In the genomic region with DNA sequence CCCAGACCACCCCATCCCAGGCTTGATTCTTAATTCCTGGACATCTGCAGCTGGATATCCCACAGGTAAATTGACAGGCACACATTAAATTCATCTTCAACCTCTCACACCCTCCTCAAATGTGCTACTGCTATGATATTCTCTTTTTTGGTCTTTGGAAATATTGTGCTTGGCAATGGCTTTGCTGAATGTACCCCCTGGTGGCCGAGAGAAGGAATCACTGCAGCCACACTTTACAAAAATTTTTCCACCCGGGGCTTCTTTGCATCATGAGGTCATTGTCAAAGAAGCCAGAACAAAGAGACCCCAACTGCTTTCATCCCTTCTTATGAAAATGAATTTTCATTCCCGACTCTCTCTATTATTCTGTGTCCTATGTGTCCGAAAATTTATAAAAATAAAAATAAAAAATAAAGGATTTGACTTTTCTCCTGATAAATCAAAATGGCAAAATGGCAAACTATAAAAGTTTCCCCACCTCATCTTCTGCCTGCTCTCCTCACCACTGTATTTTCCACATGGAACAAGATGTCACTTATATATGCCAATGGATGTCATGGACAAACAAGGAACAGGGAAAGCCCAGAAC, we compare ENCODE assay signal across 7 cellular contexts. TPM values are rescaled to one million over a fixed set of nuclear protein-coding genes. Genes with fewer than 3 reads are reported as not detected.
A peak's percentile ranks its signal among the peaks of the same experiment; 100 is the strongest.
DNase-seq lines count a peak whose midpoint lies in the region; ATAC-seq and TF ChIP-seq lines count a peak whose summit lies in the region.

No MANE protein-coding gene starts in this region.

- no peak overlapping the region for H3K4me3 ChIP-seq in choroid plexus epithelial cell (ENCODE audit: low read depth, low read length)

- DNase-seq in GM03348 (ENCODE audit: low spot score) (peak; percentile 67), NCI-H2227 treated with DMSO at 0.1 percent for 48 hours (lab: John Stamatoyannopoulos, UW) (peak; percentile 38), choroid plexus epithelial cell (ENCODE audit: low read depth) (peak; percentile 63), myocyte (ENCODE audit: low read depth) (peak; percentile 32)
- DNase-seq in stimulated activated naive CD8-positive, alpha-beta T cell treated with anti-CD3 and anti-CD28 coated beads, Interleukin-15, Interleukin-2, amounts not matched to agents 100 U/mL and 50 U/mL, for 24 hours = no peak

- TF ChIP-seq CTCF in choroid plexus epithelial cell (conservative IDR thresholded peaks at IDR 0.05; ENCODE audit: low read depth, low read length) = peak; percentile 92

- peak; percentile 56 for ATAC-seq in GM21786 (IDR thresholded peaks at IDR 0.05; ENCODE audit: unreplicated experiment)
- no peak for ATAC-seq in GM18870 (IDR thresholded peaks at IDR 0.05; ENCODE audit: unreplicated experiment)
- no peak for ATAC-seq in stimulated activated naive CD8-positive, alpha-beta T cell treated with anti-CD3 and anti-CD28 coated beads, Interleukin-15, Interleukin-2, amounts not matched to agents 100 U/mL and 50 U/mL, for 24 hours

RNA-seq across cellular contexts. Expression of gene CYB5R2, which starts 15.0 kb away (rescaled TPM):
- total RNA-seq in myocyte = 0.67 TPM in 1 of 2 replicates, not detected in the other
- 4.1 TPM for polyA plus RNA-seq in myocyte (2012)

RNA-seq across cellular contexts. Expression of gene OVCH2, which starts 17.9 kb away (rescaled TPM):
- not detected in 2 replicates for total RNA-seq in myocyte
- 2.3 TPM for polyA plus RNA-seq in myocyte (2012)
